ENCODE assay signal across 13 cellular contexts in the genomic region with DNA sequence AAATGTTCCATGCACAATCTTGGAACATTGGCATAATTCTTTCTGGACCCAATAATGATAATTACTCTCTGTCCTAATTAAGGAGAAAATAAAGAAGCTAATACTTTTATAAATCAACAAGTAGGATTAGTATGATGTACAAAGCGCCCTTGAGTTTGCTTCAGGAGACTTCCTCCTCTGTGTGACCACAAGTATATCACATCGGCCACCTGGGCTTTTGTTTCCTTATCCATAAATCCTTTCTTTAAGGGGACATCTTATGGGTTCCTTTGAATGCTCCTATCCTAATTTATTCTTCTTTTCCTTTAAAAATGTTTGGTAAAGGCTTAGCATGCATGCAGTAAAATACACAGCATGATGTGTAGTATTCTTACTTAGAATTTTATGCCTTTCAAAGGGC.
DNase-seq lines count a peak whose midpoint lies in the region; ATAC-seq and TF ChIP-seq lines count a peak whose summit lies in the region.
"Had no signal": no experiment of that assay in that cellular context is flagged by ENCODE, and none has a peak within 500 bp of the region (broad histone marks: within the 10 kb centered on the region; RNA-seq: fewer than 3 reads in every experiment).

No MANE protein-coding gene starts in this region.

- peaks cover 61% of the 10 kb centered on the region for H3K4me1 Mint-ChIP-seq in activated CD4-positive, alpha-beta memory T cell treated with anti-CD3 and anti-CD28 coated beads for 36 hours (ENCODE audit: low read depth)
- peaks cover 9% of the 10 kb centered on the region for H3K4me1 Mint-ChIP-seq in MCF 10A (ENCODE audit: insufficient read depth, unreplicated experiment)

- H3K27me3 ChIP-seq in neuron (ENCODE audit: insufficient read depth, low read length) = no peaks in the 10 kb centered on the region
- H3K27me3 ChIP-seq: upper lobe of right lung had no signal

- intact Hi-C loops in activated CD4-positive, alpha-beta memory T cell treated with anti-CD3 and anti-CD28 coated beads for 36 hours (cut with micrococcal nuclease) = no loop called here
- intact Hi-C loops in MCF 10A (cut with micrococcal nuclease) = no loop called here

- no peaks in the 10 kb centered on the region for H3K9me3 Mint-ChIP-seq in activated CD4-positive, alpha-beta memory T cell treated with anti-CD3 and anti-CD28 coated beads for 36 hours
- no peaks in the 10 kb centered on the region for H3K9me3 Mint-ChIP-seq in MCF 10A (ENCODE audit: unreplicated experiment)
- H3K9me3 Mint-ChIP-seq: H9 had no signal

- H3K36me3 Mint-ChIP-seq in activated CD4-positive, alpha-beta memory T cell treated with anti-CD3 and anti-CD28 coated beads for 36 hours = no peaks in the 10 kb centered on the region
- H3K36me3 Mint-ChIP-seq in MCF 10A (ENCODE audit: insufficient read depth, unreplicated experiment) = no peaks in the 10 kb centered on the region

- H2AFZ ChIP-seq in neuron (ENCODE audit: low read depth, low read length) = peak overlapping the region; percentile 71

- H3K27ac Mint-ChIP-seq in activated CD4-positive, alpha-beta memory T cell treated with anti-CD3 and anti-CD28 coated beads for 36 hours = peak overlapping the region; percentile 90
- H3K27ac Mint-ChIP-seq in MCF 10A (ENCODE audit: low read depth, unreplicated experiment) = no peak overlapping the region
- H3K27ac Mint-ChIP-seq: H9 had no signal

- no peaks in the 10 kb centered on the region for H3K27me3 Mint-ChIP-seq in activated CD4-positive, alpha-beta memory T cell treated with anti-CD3 and anti-CD28 coated beads for 36 hours
- no peaks in the 10 kb centered on the region for H3K27me3 Mint-ChIP-seq in MCF 10A (ENCODE audit: insufficient read depth, unreplicated experiment)
- H3K27me3 Mint-ChIP-seq: T-helper 17 cell had no signal

- no peak for TF ChIP-seq CTCF in MCF 10A (IDR thresholded peaks at IDR 0.05; ENCODE audit: unreplicated experiment)

- no peak for TF ChIP-seq POLR2A in GM18505 (IDR thresholded peaks at IDR 0.05; ENCODE audit: borderline replicate concordance, extremely low read depth, insufficient read depth, insufficient read length)

- H3K4me1 ChIP-seq in neuron (ENCODE audit: insufficient read depth, low read length) = peaks cover 23% of the 10 kb centered on the region

- ATAC-seq in GM18505 (IDR thresholded peaks at IDR 0.05; ENCODE audit: unreplicated experiment) (peak; percentile 18), HG02678 (IDR thresholded peaks at IDR 0.05; ENCODE audit: unreplicated experiment) (no peak)
- ATAC-seq: upper lobe of right lung had no signal

- no peak overlapping the region for H3K4me3 Mint-ChIP-seq in activated CD4-positive, alpha-beta memory T cell treated with anti-CD3 and anti-CD28 coated beads for 36 hours
- H3K4me3 Mint-ChIP-seq in MCF 10A (ENCODE audit: unreplicated experiment) = no peak overlapping the region
- H3K4me3 Mint-ChIP-seq: H9, T-helper 17 cell had no signal

- CTCF ChIA-PET in activated CD4-positive, alpha-beta memory T cell treated with anti-CD3 and anti-CD28 coated beads for 36 hours (lab: Charles Lee) = interaction anchor here (0.6 to 2.5 kb wide), 6 partner anchors 9 to 878 kb away, joined by 3 to 8 read pairs (median 5); no protein-coding TSS in a partner anchor
- CTCF ChIA-PET in MCF 10A (lab: Yijun Ruan, JAX) = interaction anchor here (0.8 kb wide), 1 partner anchor 10 kb away, joined by 5 read pairs; no protein-coding TSS in a partner anchor

- H3K9me3 ChIP-seq in neuron (ENCODE audit: low read length) = no peaks in the 10 kb centered on the region
- H3K9me3 ChIP-seq: upper lobe of right lung had no signal

- no peaks in the 10 kb centered on the region for H3K36me3 ChIP-seq in neuron (ENCODE audit: insufficient read depth, low read length)
- H3K36me3 ChIP-seq: upper lobe of right lung had no signal

- DNase-seq in SKM-1 treated with dmso at 0.1 percent for 144 hours (lab: John Stamatoyannopoulos, UW; ENCODE audit: unreplicated experiment) (peak; percentile 3), SKM-1 (lab: John Stamatoyannopoulos, UW; ENCODE audit: unreplicated experiment) (no peak), MCF 10A (ENCODE audit: unreplicated experiment) (no peak), cortex of kidney (lab: John Stamatoyannopoulos, UW) (no peak)
- no peak for DNase-seq in activated CD4-positive, alpha-beta memory T cell treated with anti-CD3 and anti-CD28 coated beads for 36 hours
- DNase-seq: effector memory CD4-positive, alpha-beta T cell; kidney glomerular epithelial cell; T-helper 17 cell; upper lobe of right lung had no signal

- no TSS peak for BruUV-seq in MCF 10A (replicated peaks; lab: Mats Ljungman, UMichigan)

- POLR2A ChIA-PET in activated CD4-positive, alpha-beta memory T cell treated with anti-CD3 and anti-CD28 coated beads for 36 hours (lab: Charles Lee) = interaction anchor here (1.0 to 1.4 kb wide), 2 partner anchors 11 to 36 kb away, joined by 3 read pairs; no protein-coding TSS in a partner anchor
- POLR2A ChIA-PET in MCF 10A (lab: Yijun Ruan, JAX) = interaction anchor here (0.6 to 1.4 kb wide), 2 partner anchors 10 to 885 kb away, joined by 4 to 5 read pairs; no protein-coding TSS in a partner anchor

- peak overlapping the region; percentile 28 for H3K4me3 ChIP-seq in neuron (ENCODE audit: low read length)
- H3K4me3 ChIP-seq: upper lobe of right lung had no signal
